ENCODE assay signal across 17 cellular contexts in the genomic region with DNA sequence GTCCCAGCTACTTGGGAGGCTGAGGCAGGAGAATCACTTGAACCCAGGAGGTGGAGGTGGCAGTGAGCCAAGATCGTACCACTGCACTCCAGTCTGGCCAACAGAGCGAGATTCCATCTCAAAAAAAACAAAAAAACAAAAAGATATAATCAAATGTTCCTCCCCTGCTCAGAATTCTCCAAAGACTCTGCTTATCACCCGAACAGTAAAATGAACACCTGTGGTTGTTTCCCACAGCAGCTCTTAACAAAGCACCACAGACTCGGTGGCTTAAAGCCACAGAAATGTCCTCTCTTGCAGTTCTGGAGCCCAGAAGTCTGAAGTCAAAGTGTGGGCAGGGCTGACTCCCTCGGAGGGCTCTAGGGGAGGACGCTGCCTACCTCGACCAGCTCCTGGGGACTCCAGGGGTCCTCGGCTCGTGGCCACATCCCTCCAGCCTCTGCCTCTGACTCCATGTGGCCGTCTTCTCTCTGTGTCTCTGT. TPM values are rescaled to one million over a fixed set of nuclear protein-coding genes. Genes with fewer than 3 reads are reported as not detected.
DNase-seq lines count a peak whose midpoint lies in the region; ATAC-seq and TF ChIP-seq lines count a peak whose summit lies in the region.
"Had no signal": no experiment of that assay in that cellular context is flagged by ENCODE, and none has a peak within 500 bp of the region (broad histone marks: within the 10 kb centered on the region; RNA-seq: fewer than 3 reads in every experiment).

No MANE protein-coding gene starts in this region.

- H3K4me2 ChIP-seq in GM23248 (ENCODE audit: unreplicated experiment) = no peak overlapping the region
- H3K4me2 ChIP-seq: hepatocyte had no signal

- H3K36me3 Mint-ChIP-seq in WTC11 = no peaks in the 10 kb centered on the region
- no peaks in the 10 kb centered on the region for H3K36me3 Mint-ChIP-seq in nephron (ENCODE audit: low read depth)
- H3K36me3 Mint-ChIP-seq: mesothelial cell of epicardium had no signal

- H3K27me3 ChIP-seq in GM06990 (replicated peaks; ENCODE audit: control insufficient read depth, insufficient read depth, low read length) (no peaks in the 10 kb centered on the region), GM23248 (replicated peaks; ENCODE audit: insufficient read depth) (no peaks in the 10 kb centered on the region)
- H3K27me3 ChIP-seq: breast epithelium, hepatocyte had no signal

- H3K9ac ChIP-seq in GM23248 = no peak overlapping the region

- H3K4me3 ChIP-seq in GM06990 (replicated peaks; ENCODE audit: low read depth, low read length) (no peak overlapping the region), GM23248 (no peak overlapping the region)
- H3K4me3 ChIP-seq: breast epithelium, hepatocyte had no signal

- peaks cover 4% of the 10 kb centered on the region; the same call in 1 of the 2 replicates for H3F3A ChIP-seq in GM23248 (ENCODE audit: insufficient read depth)

- no peaks in the 10 kb centered on the region for H4K20me1 ChIP-seq in GM23248 (ENCODE audit: insufficient read depth)

- in situ Hi-C loops in GM23248 (cut with MboI) = no loop called here

- ATAC-seq in WTC11 = no peak

- peaks cover 9% of the 10 kb centered on the region for H3K4me1 Mint-ChIP-seq in WTC11
- no peaks in the 10 kb centered on the region for H3K4me1 Mint-ChIP-seq in nephron

- H3K27ac ChIP-seq in GM23248 = no peak overlapping the region
- H3K27ac ChIP-seq: breast epithelium, hepatocyte had no signal

- WGBS in GM23248 (ENCODE audit: low coverage in 1 of 2, low lambda C conversion rate in 2 of 2, missing lambda C conversion rate in 2 of 2), 2 experiments = 71 to 84% methylated on average over 9 to 10 of the region's 10 CpGs

- no peak overlapping the region for H2AFZ ChIP-seq in GM23248
- H2AFZ ChIP-seq: hepatocyte had no signal

- H3K4me1 ChIP-seq in GM23248 (ENCODE audit: insufficient read depth) = no peaks in the 10 kb centered on the region

- no peaks in the 10 kb centered on the region for H3K9me3 ChIP-seq in GM23248 (ENCODE audit: low read depth)
- H3K9me3 ChIP-seq: breast epithelium had no signal

- no peaks in the 10 kb centered on the region for H3K36me3 ChIP-seq in GM06990 (ENCODE audit: control insufficient read depth, insufficient read depth, low read length)
- no peaks in the 10 kb centered on the region for H3K36me3 ChIP-seq in GM23248 (ENCODE audit: low read depth)
- H3K36me3 ChIP-seq: breast epithelium had no signal

- no peaks in the 10 kb centered on the region for H3K27me3 Mint-ChIP-seq in WTC11 (ENCODE audit: low read depth)
- H3K27me3 Mint-ChIP-seq in nephron (ENCODE audit: low read depth) = no peaks in the 10 kb centered on the region

- H3K9me2 ChIP-seq in GM23248 (ENCODE audit: insufficient read depth) = no peaks in the 10 kb centered on the region

- no peak overlapping the region for H3K4me3 Mint-ChIP-seq in WTC11
- H3K4me3 Mint-ChIP-seq in nephron = peak overlapping the region; percentile 28 to 57 (median 43)
- H3K4me3 Mint-ChIP-seq: mesothelial cell of epicardium had no signal

- POLR2A ChIA-PET in WTC11 (lab: Charles Lee) = no interaction called here

- peaks cover 8% of the 10 kb centered on the region for H3K79me2 ChIP-seq in GM23248 (ENCODE audit: insufficient read depth)

- peak; percentile 67 for DNase-seq in DMS 273 (lab: John Stamatoyannopoulos, UW; ENCODE audit: unreplicated experiment)
- DNase-seq in DMS 273 treated with DMSO at 0.1 percent for 48 hours (lab: John Stamatoyannopoulos, UW) = no peak
- peak; percentile 15 for DNase-seq in GM06990 (ENCODE audit: extremely low read depth, insufficient read length)
- no peak for DNase-seq in WTC11 (ENCODE audit: low spot score)
- DNase-seq in AML-193 (lab: John Stamatoyannopoulos, UW) = no peak
- no peak for DNase-seq in ureter (ENCODE audit: low spot score)
- no peak for DNase-seq in GM23248
- DNase-seq: activated effector memory CD4-positive, alpha-beta T cell treated with Interleukin-2 at 50 U/mL for 16 hours; GOT3; NCI-H1092 treated with DMSO at 0.1 percent for 48 hours; Right ventricle myocardium superior; T-helper 9 cell had no signal

- TF ChIP-seq CTCF in GM06990 (IDR thresholded peaks at IDR 0.05; ENCODE audit: insufficient read depth, low read length, poor library complexity, severe bottlenecking) (no peak), WTC11 (IDR thresholded peaks at IDR 0.05) (no peak), nephron (IDR thresholded peaks at IDR 0.05; ENCODE audit: unreplicated experiment in 3 of 3) (no peak)

- CTCF ChIA-PET in WTC11 (lab: Charles Lee) = no interaction called here

- H3K9me3 Mint-ChIP-seq in WTC11 (no peaks in the 10 kb centered on the region), nephron (no peaks in the 10 kb centered on the region)
- H3K9me3 Mint-ChIP-seq: mesothelial cell of epicardium had no signal

- peak overlapping the region; percentile 64 for H3K27ac Mint-ChIP-seq in WTC11
- H3K27ac Mint-ChIP-seq in nephron = peak overlapping the region in 2 of 3 experiments; percentile 35 to 60
- H3K27ac Mint-ChIP-seq: mesothelial cell of epicardium had no signal

TF ChIP-seq in WTC11, 78 proteins besides CTCF, POLR2A, EP300 and RAD21:
- TF ChIP-seq NR2C2 (CRISPR knock-in tag; IDR thresholded peaks at IDR 0.05) = no peak
- TF ChIP-seq, protein P1, sequence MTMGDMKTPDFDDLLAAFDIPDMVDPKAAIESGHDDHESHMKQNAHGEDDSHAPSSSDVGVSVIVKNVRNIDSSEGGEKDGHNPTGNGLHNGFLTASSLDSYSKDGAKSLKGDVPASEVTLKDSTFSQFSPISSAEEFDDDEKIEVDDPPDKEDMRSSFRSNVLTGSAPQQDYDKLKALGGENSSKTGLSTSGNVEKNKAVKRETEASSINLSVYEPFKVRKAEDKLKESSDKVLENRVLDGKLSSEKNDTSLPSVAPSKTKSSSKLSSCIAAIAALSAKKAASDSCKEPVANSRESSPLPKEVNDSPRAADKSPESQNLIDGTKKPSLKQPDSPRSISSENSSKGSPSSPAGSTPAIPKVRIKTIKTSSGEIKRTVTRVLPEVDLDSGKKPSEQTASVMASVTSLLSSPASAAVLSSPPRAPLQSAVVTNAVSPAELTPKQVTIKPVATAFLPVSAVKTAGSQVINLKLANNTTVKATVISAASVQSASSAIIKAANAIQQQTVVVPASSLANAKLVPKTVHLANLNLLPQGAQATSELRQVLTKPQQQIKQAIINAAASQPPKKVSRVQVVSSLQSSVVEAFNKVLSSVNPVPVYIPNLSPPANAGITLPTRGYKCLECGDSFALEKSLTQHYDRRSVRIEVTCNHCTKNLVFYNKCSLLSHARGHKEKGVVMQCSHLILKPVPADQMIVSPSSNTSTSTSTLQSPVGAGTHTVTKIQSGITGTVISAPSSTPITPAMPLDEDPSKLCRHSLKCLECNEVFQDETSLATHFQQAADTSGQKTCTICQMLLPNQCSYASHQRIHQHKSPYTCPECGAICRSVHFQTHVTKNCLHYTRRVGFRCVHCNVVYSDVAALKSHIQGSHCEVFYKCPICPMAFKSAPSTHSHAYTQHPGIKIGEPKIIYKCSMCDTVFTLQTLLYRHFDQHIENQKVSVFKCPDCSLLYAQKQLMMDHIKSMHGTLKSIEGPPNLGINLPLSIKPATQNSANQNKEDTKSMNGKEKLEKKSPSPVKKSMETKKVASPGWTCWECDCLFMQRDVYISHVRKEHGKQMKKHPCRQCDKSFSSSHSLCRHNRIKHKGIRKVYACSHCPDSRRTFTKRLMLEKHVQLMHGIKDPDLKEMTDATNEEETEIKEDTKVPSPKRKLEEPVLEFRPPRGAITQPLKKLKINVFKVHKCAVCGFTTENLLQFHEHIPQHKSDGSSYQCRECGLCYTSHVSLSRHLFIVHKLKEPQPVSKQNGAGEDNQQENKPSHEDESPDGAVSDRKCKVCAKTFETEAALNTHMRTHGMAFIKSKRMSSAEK (CRISPR knock-in tag; IDR thresholded peaks at IDR 0.05; ENCODE audit: borderline replicate concordance) = no peak
- TF ChIP-seq, protein P2, sequence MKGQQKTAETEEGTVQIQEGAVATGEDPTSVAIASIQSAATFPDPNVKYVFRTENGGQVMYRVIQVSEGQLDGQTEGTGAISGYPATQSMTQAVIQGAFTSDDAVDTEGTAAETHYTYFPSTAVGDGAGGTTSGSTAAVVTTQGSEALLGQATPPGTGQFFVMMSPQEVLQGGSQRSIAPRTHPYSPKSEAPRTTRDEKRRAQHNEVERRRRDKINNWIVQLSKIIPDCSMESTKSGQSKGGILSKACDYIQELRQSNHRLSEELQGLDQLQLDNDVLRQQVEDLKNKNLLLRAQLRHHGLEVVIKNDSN (CRISPR knock-in tag; IDR thresholded peaks at IDR 0.05) = no peak
- TF ChIP-seq, protein P3, sequence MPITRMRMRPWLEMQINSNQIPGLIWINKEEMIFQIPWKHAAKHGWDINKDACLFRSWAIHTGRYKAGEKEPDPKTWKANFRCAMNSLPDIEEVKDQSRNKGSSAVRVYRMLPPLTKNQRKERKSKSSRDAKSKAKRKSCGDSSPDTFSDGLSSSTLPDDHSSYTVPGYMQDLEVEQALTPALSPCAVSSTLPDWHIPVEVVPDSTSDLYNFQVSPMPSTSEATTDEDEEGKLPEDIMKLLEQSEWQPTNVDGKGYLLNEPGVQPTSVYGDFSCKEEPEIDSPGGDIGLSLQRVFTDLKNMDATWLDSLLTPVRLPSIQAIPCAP (CRISPR knock-in tag; IDR thresholded peaks at IDR 0.05) = no peak
- TF ChIP-seq, protein P4, sequence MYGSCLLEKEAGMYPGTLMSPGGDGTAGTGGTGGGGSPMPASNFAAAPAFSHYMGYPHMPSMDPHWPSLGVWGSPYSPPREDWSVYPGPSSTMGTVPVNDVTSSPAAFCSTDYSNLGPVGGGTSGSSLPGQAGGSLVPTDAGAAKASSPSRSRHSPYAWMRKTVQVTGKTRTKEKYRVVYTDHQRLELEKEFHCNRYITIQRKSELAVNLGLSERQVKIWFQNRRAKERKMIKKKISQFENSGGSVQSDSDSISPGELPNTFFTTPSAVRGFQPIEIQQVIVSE (CRISPR knock-in tag; IDR thresholded peaks at IDR 0.05; ENCODE audit: borderline replicate concordance) = no peak

RNA-seq across cellular contexts. Expression of a gene that starts 4.1 kb away (rescaled TPM):
- total RNA-seq in WTC11 (2021) (143 to 161 TPM (median 150 TPM) in 3 replicates), ureter (97.5 TPM)
- 44.4 and 44.7 TPM in 2 replicates for total RNA-seq in GM23248 (2014; rRNA removed; shearing (Covaris generic))
- polyA plus RNA-seq in GM23248 (2016; fragmentation: Nextera tagmentation; extraction: Ambion mirVana) = 24.8 and 25.4 TPM in 2 replicates

RNA-seq across cellular contexts. Expression of a gene that starts 22.2 kb away (rescaled TPM):
- total RNA-seq in WTC11 (2021) (15.7 to 21.7 TPM (median 18.7 TPM) in 3 replicates), ureter (34.6 TPM)
- total RNA-seq in GM23248 (2014; rRNA removed; shearing (Covaris generic)) = 35.0 and 45.9 TPM in 2 replicates
- 3.5 and 3.8 TPM in 2 replicates for polyA plus RNA-seq in GM23248 (2016; fragmentation: Nextera tagmentation; extraction: Ambion mirVana)

RNA-seq across cellular contexts. Expression of a gene that starts 47.7 kb away (rescaled TPM):
- total RNA-seq in WTC11 (2021) = 1.3 to 1.4 TPM (median 1.3 TPM) in 3 replicates
- 142 TPM for total RNA-seq in ureter
- not detected in 2 replicates for total RNA-seq in GM23248 (2014; rRNA removed; shearing (Covaris generic))
- not detected in 2 replicates for polyA plus RNA-seq in GM23248 (2016; fragmentation: Nextera tagmentation; extraction: Ambion mirVana)
- total RNA-seq: posterior vena cava had no signal

RNA-seq across cellular contexts. Expression of a gene that starts 49.0 kb away (rescaled TPM):
- total RNA-seq in WTC11 (2021) (13.6 to 15.7 TPM (median 14.1 TPM) in 3 replicates), ureter (54.7 TPM)
- total RNA-seq in GM23248 (2014; rRNA removed; shearing (Covaris generic)) = 10.6 and 12.2 TPM in 2 replicates
- 6.4 and 7.5 TPM in 2 replicates for polyA plus RNA-seq in GM23248 (2016; fragmentation: Nextera tagmentation; extraction: Ambion mirVana)

Comparison
In these comparisons a context has a peak if more than half of its experiments do, and no peak if none do; other contexts are left out.
1. DNase-seq: peak in DMS 273 (single experiment) and GM06990 (single experiment); none in DMS 273 treated with DMSO at 0.1 percent for 48 hours (single experiment), WTC11 (single experiment), AML-193 (0 of 2), ureter (single experiment) and GM23248 (single experiment).
2. RNA of a gene that starts 47.7 kb away (total RNA-seq): 142 TPM in ureter (single experiment); 1.3 to 1.4 TPM in WTC11 and not detected in GM23248; every median in the first group is over 10 times any median in the second.